ENCODE assay signal across 1 cellular context in the genomic region with DNA sequence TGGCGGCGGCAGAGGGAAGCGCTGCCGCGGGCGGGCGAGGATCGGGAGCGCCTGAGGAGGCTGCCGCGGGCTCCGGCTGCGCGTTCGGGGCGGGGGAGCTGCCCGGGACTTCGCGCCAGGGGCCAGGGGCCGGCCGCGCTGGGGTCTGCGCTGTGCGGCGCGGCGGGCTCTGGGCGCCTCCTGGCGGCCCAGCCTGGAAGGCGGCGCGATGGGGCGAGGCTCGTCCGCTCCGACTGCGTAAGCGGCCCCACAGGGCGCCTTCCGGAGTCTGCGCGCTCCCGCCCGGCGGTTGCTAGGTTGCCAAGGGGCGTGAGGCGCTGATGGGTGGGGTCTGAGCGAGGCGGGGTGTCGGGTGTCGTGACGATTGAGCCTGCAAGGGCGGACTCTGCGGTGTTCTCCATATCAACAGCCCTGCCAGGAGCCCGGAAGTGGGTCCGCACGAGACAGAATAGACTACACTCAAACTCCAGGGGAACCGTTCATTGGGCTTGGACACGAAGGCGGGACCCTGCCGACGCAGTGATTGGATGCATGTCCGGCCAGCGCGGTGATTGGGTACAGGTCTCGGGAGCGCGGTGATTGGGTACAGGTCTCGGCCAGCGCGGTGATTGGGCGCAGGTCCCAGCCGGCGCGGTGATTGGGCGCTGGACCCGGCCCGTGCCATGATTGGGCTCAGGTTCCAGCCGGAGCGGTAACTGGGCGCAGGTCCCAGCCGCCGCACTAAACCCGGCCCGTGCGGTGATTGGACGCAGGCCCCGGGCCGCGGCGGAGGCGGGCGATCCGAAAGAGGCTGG.
TF ChIP-seq lines count a peak whose summit lies in the region.

A gene with protein sequence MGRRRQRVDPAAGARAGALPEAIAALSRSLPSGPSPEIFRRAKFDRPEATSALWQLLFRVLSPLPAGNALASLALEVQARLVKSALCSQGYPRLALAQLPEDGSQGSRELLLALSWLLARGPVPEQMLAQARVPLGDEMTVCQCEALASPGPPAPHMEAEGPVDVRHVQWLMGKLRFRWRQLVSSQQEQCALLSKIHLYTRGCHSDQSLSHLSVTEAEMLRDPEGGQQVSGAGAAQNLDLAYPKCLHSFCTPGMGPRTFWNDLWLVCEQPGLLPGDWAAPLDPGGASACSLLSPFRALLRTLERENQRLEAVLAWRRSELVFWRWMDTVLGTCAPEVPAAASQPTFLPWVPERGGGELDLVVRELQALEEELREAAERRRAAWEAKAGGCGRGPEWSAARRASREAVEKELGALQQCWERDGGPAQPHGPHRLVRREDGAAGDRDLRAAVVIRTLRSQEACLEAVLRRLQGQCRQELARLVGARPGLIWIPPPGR (plus strand): TSS at position 675 of the 794 bp plus-strand sequence. CDS start 130 bp downstream, outside the sequence.

TF ChIP-seq in HepG2, 621 proteins besides CTCF, POLR2A, EP300 and RAD21 (continued from another document and continues in another):
- TF ChIP-seq, protein P1, sequence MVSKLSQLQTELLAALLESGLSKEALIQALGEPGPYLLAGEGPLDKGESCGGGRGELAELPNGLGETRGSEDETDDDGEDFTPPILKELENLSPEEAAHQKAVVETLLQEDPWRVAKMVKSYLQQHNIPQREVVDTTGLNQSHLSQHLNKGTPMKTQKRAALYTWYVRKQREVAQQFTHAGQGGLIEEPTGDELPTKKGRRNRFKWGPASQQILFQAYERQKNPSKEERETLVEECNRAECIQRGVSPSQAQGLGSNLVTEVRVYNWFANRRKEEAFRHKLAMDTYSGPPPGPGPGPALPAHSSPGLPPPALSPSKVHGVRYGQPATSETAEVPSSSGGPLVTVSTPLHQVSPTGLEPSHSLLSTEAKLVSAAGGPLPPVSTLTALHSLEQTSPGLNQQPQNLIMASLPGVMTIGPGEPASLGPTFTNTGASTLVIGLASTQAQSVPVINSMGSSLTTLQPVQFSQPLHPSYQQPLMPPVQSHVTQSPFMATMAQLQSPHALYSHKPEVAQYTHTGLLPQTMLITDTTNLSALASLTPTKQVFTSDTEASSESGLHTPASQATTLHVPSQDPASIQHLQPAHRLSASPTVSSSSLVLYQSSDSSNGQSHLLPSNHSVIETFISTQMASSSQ (IDR thresholded peaks at IDR 0.05; ENCODE audit: low read depth) = no peak
- TF ChIP-seq, protein P1 (CRISPR knock-in tag; IDR thresholded peaks at IDR 0.05; ENCODE audit: borderline replicate concordance) = peak; percentile 34
- TF ChIP-seq ZBTB1 (CRISPR knock-in tag; IDR thresholded peaks at IDR 0.05; ENCODE audit: borderline replicate concordance) (no peak), MAFK (conservative IDR thresholded peaks at IDR 0.05 in 1 of 2, IDR thresholded peaks at IDR 0.05 in 1 of 2; ENCODE audit: low read length in 2 of 2) (no peak), CENPX (CRISPR knock-in tag; IDR thresholded peaks at IDR 0.05) (no peak), SNAPC2 (CRISPR knock-in tag; IDR thresholded peaks at IDR 0.05) (peak; percentile 62), ZIK1 (CRISPR knock-in tag; IDR thresholded peaks at IDR 0.05; ENCODE audit: borderline replicate concordance, low read depth) (no peak), FOXJ3 (CRISPR knock-in tag; IDR thresholded peaks at IDR 0.05; ENCODE audit: borderline replicate concordance) (peak; percentile 76), HCFC1 (IDR thresholded peaks at IDR 0.05; ENCODE audit: low read depth, low read length) (peak; percentile 32; the same call in 1 of the 2 replicates), TEAD3 (CRISPR knock-in tag; optimal IDR thresholded peaks at IDR 0.05; ENCODE audit: borderline replicate concordance) (peak; percentile 56), GABPA (IDR thresholded peaks at IDR 0.05; ENCODE audit: low read depth, low read length) (no peak), GABPA (CRISPR knock-in tag; IDR thresholded peaks at IDR 0.05; ENCODE audit: low read depth) (peak; percentile 96), NR2F2 (IDR thresholded peaks at IDR 0.05; ENCODE audit: borderline replicate concordance, low read depth) (peak; percentile 55; the same call in 1 of the 2 replicates), HNF4A (CRISPR knock-in tag; IDR thresholded peaks at IDR 0.05) (no peak), KLF9 (CRISPR knock-in tag; IDR thresholded peaks at IDR 0.05; ENCODE audit: low read depth) (no peak), ZNF12 (CRISPR knock-in tag; IDR thresholded peaks at IDR 0.05) (no peak), NBN (conservative IDR thresholded peaks at IDR 0.05) (no peak), SIN3B (IDR thresholded peaks at IDR 0.05; ENCODE audit: low read length) (0 out of 2 replicates have a peak, but pooled peaks have one; percentile 91), ZNF766 (CRISPR knock-in tag; IDR thresholded peaks at IDR 0.05; ENCODE audit: borderline replicate concordance) (peak; percentile 43), MTF1 (CRISPR knock-in tag; IDR thresholded peaks at IDR 0.05) (no peak), ZNF788 (CRISPR knock-in tag; IDR thresholded peaks at IDR 0.05; ENCODE audit: borderline replicate concordance) (peak; percentile 82; the same call in 1 of the 2 replicates), ZZZ3 (CRISPR knock-in tag; IDR thresholded peaks at IDR 0.05; ENCODE audit: borderline replicate concordance) (no peak), CC2D1A (CRISPR knock-in tag; IDR thresholded peaks at IDR 0.05) (no peak), ZNF136 (CRISPR knock-in tag; IDR thresholded peaks at IDR 0.05; ENCODE audit: low read depth) (peak; percentile 36; the same call in 1 of the 2 replicates)
- TF ChIP-seq, protein P2, sequence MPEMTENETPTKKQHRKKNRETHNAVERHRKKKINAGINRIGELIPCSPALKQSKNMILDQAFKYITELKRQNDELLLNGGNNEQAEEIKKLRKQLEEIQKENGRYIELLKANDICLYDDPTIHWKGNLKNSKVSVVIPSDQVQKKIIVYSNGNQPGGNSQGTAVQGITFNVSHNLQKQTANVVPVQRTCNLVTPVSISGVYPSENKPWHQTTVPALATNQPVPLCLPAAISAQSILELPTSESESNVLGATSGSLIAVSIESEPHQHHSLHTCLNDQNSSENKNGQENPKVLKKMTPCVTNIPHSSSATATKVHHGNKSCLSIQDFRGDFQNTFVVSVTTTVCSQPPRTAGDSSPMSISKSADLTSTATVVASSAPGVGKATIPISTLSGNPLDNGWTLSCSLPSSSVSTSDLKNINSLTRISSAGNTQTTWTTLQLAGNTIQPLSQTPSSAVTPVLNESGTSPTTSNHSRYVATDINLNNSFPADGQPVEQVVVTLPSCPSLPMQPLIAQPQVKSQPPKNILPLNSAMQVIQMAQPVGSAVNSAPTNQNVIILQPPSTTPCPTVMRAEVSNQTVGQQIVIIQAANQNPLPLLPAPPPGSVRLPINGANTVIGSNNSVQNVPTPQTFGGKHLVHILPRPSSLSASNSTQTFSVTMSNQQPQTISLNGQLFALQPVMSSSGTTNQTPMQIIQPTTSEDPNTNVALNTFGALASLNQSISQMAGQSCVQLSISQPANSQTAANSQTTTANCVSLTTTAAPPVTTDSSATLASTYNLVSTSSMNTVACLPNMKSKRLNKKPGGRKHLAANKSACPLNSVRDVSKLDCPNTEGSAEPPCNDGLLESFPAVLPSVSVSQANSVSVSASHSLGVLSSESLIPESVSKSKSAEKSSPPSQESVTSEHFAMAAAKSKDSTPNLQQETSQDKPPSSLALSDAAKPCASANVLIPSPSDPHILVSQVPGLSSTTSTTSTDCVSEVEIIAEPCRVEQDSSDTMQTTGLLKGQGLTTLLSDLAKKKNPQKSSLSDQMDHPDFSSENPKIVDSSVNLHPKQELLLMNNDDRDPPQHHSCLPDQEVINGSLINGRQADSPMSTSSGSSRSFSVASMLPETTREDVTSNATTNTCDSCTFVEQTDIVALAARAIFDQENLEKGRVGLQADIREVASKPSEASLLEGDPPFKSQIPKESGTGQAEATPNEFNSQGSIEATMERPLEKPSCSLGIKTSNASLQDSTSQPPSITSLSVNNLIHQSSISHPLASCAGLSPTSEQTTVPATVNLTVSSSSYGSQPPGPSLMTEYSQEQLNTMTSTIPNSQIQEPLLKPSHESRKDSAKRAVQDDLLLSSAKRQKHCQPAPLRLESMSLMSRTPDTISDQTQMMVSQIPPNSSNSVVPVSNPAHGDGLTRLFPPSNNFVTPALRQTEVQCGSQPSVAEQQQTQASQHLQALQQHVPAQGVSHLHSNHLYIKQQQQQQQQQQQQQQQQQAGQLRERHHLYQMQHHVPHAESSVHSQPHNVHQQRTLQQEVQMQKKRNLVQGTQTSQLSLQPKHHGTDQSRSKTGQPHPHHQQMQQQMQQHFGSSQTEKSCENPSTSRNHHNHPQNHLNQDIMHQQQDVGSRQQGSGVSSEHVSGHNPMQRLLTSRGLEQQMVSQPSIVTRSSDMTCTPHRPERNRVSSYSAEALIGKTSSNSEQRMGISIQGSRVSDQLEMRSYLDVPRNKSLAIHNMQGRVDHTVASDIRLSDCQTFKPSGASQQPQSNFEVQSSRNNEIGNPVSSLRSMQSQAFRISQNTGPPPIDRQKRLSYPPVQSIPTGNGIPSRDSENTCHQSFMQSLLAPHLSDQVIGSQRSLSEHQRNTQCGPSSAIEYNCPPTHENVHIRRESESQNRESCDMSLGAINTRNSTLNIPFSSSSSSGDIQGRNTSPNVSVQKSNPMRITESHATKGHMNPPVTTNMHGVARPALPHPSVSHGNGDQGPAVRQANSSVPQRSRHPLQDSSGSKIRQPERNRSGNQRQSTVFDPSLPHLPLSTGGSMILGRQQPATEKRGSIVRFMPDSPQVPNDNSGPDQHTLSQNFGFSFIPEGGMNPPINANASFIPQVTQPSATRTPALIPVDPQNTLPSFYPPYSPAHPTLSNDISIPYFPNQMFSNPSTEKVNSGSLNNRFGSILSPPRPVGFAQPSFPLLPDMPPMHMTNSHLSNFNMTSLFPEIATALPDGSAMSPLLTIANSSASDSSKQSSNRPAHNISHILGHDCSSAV (CRISPR knock-in tag; IDR thresholded peaks at IDR 0.05; ENCODE audit: borderline replicate concordance) = no peak
- TF ChIP-seq, protein P3, sequence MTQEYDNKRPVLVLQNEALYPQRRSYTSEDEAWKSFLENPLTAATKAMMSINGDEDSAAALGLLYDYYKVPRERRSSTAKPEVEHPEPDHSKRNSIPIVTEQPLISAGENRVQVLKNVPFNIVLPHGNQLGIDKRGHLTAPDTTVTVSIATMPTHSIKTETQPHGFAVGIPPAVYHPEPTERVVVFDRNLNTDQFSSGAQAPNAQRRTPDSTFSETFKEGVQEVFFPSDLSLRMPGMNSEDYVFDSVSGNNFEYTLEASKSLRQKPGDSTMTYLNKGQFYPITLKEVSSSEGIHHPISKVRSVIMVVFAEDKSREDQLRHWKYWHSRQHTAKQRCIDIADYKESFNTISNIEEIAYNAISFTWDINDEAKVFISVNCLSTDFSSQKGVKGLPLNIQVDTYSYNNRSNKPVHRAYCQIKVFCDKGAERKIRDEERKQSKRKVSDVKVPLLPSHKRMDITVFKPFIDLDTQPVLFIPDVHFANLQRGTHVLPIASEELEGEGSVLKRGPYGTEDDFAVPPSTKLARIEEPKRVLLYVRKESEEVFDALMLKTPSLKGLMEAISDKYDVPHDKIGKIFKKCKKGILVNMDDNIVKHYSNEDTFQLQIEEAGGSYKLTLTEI (CRISPR knock-in tag; conservative IDR thresholded peaks at IDR 0.05) = no peak
- TF ChIP-seq, protein P4, sequence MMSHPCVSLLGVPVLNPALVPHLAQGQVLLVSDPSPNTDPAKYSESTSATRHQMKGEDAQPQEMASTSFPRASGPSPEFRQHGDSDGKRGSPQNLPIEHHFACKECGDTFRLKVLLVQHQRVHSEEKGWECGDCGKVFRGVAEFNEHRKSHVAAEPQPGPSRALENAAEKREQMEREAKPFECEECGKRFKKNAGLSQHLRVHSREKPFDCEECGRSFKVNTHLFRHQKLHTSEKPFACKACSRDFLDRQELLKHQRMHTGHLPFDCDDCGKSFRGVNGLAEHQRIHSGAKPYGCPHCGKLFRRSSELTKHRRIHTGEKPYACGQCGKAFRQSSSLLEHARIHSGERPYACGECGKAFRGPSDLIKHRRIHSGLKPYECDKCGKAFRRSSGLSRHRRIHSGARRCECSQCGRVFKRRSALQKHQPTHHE (CRISPR knock-in tag; IDR thresholded peaks at IDR 0.05; ENCODE audit: borderline replicate concordance) = no peak
- TF ChIP-seq, protein P5, sequence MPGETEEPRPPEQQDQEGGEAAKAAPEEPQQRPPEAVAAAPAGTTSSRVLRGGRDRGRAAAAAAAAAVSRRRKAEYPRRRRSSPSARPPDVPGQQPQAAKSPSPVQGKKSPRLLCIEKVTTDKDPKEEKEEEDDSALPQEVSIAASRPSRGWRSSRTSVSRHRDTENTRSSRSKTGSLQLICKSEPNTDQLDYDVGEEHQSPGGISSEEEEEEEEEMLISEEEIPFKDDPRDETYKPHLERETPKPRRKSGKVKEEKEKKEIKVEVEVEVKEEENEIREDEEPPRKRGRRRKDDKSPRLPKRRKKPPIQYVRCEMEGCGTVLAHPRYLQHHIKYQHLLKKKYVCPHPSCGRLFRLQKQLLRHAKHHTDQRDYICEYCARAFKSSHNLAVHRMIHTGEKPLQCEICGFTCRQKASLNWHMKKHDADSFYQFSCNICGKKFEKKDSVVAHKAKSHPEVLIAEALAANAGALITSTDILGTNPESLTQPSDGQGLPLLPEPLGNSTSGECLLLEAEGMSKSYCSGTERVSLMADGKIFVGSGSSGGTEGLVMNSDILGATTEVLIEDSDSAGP (CRISPR knock-in tag; IDR thresholded peaks at IDR 0.05; ENCODE audit: borderline replicate concordance) = peak; percentile 90
